In genomic region chr1:46184920-46185658, GRCh38 we compare ENCODE assay signal across 10 cellular contexts. TPM values are rescaled to one million over a fixed set of nuclear protein-coding genes. Genes with fewer than 3 reads are reported as not detected.
DNase-seq lines count a peak whose midpoint lies in the region; ATAC-seq and TF ChIP-seq lines count a peak whose summit lies in the region.
"Had no signal": no experiment of that assay in that cellular context is flagged by ENCODE, and none has a peak within 500 bp of the region (broad histone marks: within the 10 kb centered on the region; RNA-seq: fewer than 3 reads in every experiment).

No MANE protein-coding gene starts in this region.

- H3K27ac ChIP-seq in esophagus squamous epithelium: peak overlapping the region; percentile 6 to 90 (median 87)

- peaks cover 19 to 23% of the 10 kb centered on the region in 2 donors for H3K36me3 Mint-ChIP-seq in stimulated activated naive B cell treated with anti-CD40 and anti-IgM and Interleukin-4, amounts not matched to agents 10 μg/mL and 1 μg/mL and 100 μg/mL, for 72 hours

- H3K27ac Mint-ChIP-seq in stimulated activated naive B cell treated with anti-CD40 and anti-IgM and Interleukin-4, amounts not matched to agents 10 μg/mL and 1 μg/mL and 100 μg/mL, for 72 hours: peak overlapping the region; percentile 70

- peak; percentile 40 to 47 for DNase-seq in activated CD4-positive, alpha-beta T cell treated with anti-CD3 and anti-CD28 coated beads for 24 hours (ENCODE audit: low read depth in 2 of 2)
- DNase-seq in activated CD4-positive, alpha-beta T cell treated with anti-CD3 and anti-CD28 coated beads for 1 hour: no peak
- DNase-seq in esophagus squamous epithelium (lab: John Stamatoyannopoulos, UW) (no peak), foreskin melanocyte (no peak), NCI-H1048 (lab: John Stamatoyannopoulos, UW) (no peak)
- DNase-seq in stimulated activated naive B cell treated with anti-CD40 and anti-IgM and Interleukin-4, amounts not matched to agents 10 μg/mL and 1 μg/mL and 100 μg/mL, for 72 hours: no peak
- DNase-seq: activated gamma-delta T cell; nephron progenitor cell; NK-92 treated with Interleukin-12 subunit alpha and Interleukin-12 subunit beta, amount 100 ng/mL, for 24 hours had no signal

- H3K9me3 Mint-ChIP-seq in stimulated activated naive B cell treated with anti-CD40 and anti-IgM and Interleukin-4, amounts not matched to agents 10 μg/mL and 1 μg/mL and 100 μg/mL, for 72 hours: no peaks in the 10 kb centered on the region
- H3K9me3 Mint-ChIP-seq: nephron progenitor cell had no signal

- H3K27me3 Mint-ChIP-seq in stimulated activated naive B cell treated with anti-CD40 and anti-IgM and Interleukin-4, amounts not matched to agents 10 μg/mL and 1 μg/mL and 100 μg/mL, for 72 hours: no peaks in the 10 kb centered on the region

- intact Hi-C loops in esophagus squamous epithelium (cut with DNase I): loop anchor here (5.0 kb wide), 1 partner anchor 37 kb away; no protein-coding TSS in a partner anchor

- peaks cover 27 to 79% (median 61%) of the 10 kb centered on the region in 3 donors for H3K4me1 ChIP-seq in esophagus squamous epithelium

- ATAC-seq in stimulated activated naive B cell treated with anti-CD40 and anti-IgM and Interleukin-4, amounts not matched to agents 10 μg/mL and 1 μg/mL and 100 μg/mL, for 72 hours (replicated peaks): peak; percentile 43 to 51

- H3K4me1 Mint-ChIP-seq in stimulated activated naive B cell treated with anti-CD40 and anti-IgM and Interleukin-4, amounts not matched to agents 10 μg/mL and 1 μg/mL and 100 μg/mL, for 72 hours: peaks cover 16 to 19% of the 10 kb centered on the region in 2 donors

- TF ChIP-seq POLR2A in esophagus squamous epithelium (IDR thresholded peaks at IDR 0.05): no peak

- WGBS in esophagus squamous epithelium, 2 donors: 50 to 57% methylated on average over 5 to 7 of the region's 7 CpGs

- H3K4me3 ChIP-seq in esophagus squamous epithelium: no peak overlapping the region

- TF ChIP-seq CTCF in esophagus squamous epithelium (IDR thresholded peaks at IDR 0.05): no peak

- peaks cover 0 to 25% (median 0%) of the 10 kb centered on the region in 3 donors for H3K36me3 ChIP-seq in esophagus squamous epithelium

- no peaks in the 10 kb centered on the region for H3K9me3 ChIP-seq in esophagus squamous epithelium

- H3K27me3 ChIP-seq in esophagus squamous epithelium: no peaks in the 10 kb centered on the region

- peak overlapping the region in 1 of 2 donors; percentile 7 for H3K4me3 Mint-ChIP-seq in stimulated activated naive B cell treated with anti-CD40 and anti-IgM and Interleukin-4, amounts not matched to agents 10 μg/mL and 1 μg/mL and 100 μg/mL, for 72 hours
- H3K4me3 Mint-ChIP-seq: nephron progenitor cell had no signal

RNA-seq across cellular contexts. Expression of gene P3R3URF, which starts 8.8 kb away (rescaled TPM):
- not detected for total RNA-seq in esophagus squamous epithelium
- total RNA-seq: ureter had no signal

RNA-seq across cellular contexts. Expression of gene TSPAN1, which starts 10.2 kb away (rescaled TPM):
- total RNA-seq in esophagus squamous epithelium: 10 to 100 TPM in 1 of 4 donors, 1 to 10 TPM in 3; 1.4 to 10.7 (median 5.0) TPM

RNA-seq across cellular contexts. Expression of gene POMGNT1, which starts 13.1 kb away (rescaled TPM):
- 10 to 100 TPM; 23.9 to 36.7 (median 28.1) TPM for total RNA-seq in esophagus squamous epithelium

RNA-seq across cellular contexts. Expression of gene LURAP1, which starts 18.0 kb away (rescaled TPM):
- 1 to 10 TPM; 1.7 to 4.6 (median 3.1) TPM for total RNA-seq in esophagus squamous epithelium

RNA-seq across cellular contexts. Expression of gene PIK3R3, which starts 52.7 kb away (rescaled TPM):
- 1 to 10 TPM; 3.0 to 7.6 (median 6.2) TPM for total RNA-seq in esophagus squamous epithelium

Comparison
In these comparisons a context has a peak if more than half of its experiments do, and no peak if none do; other contexts are left out.
1. DNase-seq: peak in activated CD4-positive, alpha-beta T cell treated with anti-CD3 and anti-CD28 coated beads for 24 hours (2 of 2); none in activated CD4-positive, alpha-beta T cell treated with anti-CD3 and anti-CD28 coated beads for 1 hour (single experiment), esophagus squamous epithelium (single experiment), stimulated activated naive B cell treated with anti-CD40 and anti-IgM and Interleukin-4, amounts not matched to agents 10 μg/mL and 1 μg/mL and 100 μg/mL, for 72 hours (single experiment), foreskin melanocyte (single experiment) and NCI-H1048 (single experiment).